11 cellular contexts compared by ENCODE assay signal in genomic region chr1:89659322-89660061, GRCh38. TPM values are rescaled to one million over a fixed set of nuclear protein-coding genes. Genes with fewer than 3 reads are reported as not detected.
DNase-seq lines count a peak whose midpoint lies in the region; ATAC-seq and TF ChIP-seq lines count a peak whose summit lies in the region.
"Had no signal": no experiment of that assay in that cellular context is flagged by ENCODE, and none has a peak within 500 bp of the region (broad histone marks: within the 10 kb centered on the region; RNA-seq: fewer than 3 reads in every experiment).

No MANE protein-coding gene starts in this region.

- H3K36me3 ChIP-seq in body of pancreas (replicated peaks in 1 of 2; ENCODE audit: insufficient read depth in 1 of 2, low read depth in 2 of 2): no peaks in the 10 kb centered on the region

- POLR2A ChIA-PET in activated CD8-positive, alpha-beta T cell treated with anti-CD3 and anti-CD28 coated beads for 36 hours (lab: Charles Lee): interaction anchor here (1.1 to 4.0 kb wide), 5 partner anchors 11 to 103 kb away, joined by 4 to 16 read pairs (median 5); no protein-coding TSS in a partner anchor

- TF ChIP-seq POLR2A in body of pancreas (IDR thresholded peaks at IDR 0.05): no peak

- peak; percentile 22 for ATAC-seq in activated CD8-positive, alpha-beta memory T cell treated with anti-CD3 and anti-CD28 coated beads, Interleukin-2, amount 10 ng/mL, durations not matched to agents 7 days and 5 days
- ATAC-seq in activated CD8-positive, alpha-beta T cell treated with anti-CD3 and anti-CD28 coated beads for 36 hours: peak; percentile 52
- no peak for ATAC-seq in stimulated activated memory B cell treated with anti-CD40 and anti-IgM and Interleukin-4, amounts not matched to agents 10 μg/mL and 1 μg/mL and 100 μg/mL, for 72 hours
- no peak for ATAC-seq in body of pancreas

- DNase-seq in activated CD8-positive, alpha-beta memory T cell treated with anti-CD3 and anti-CD28 coated beads, Interleukin-2, amount 10 ng/mL, durations not matched to agents 7 days and 5 days: no peak
- no peak for DNase-seq in activated CD8-positive, alpha-beta memory T cell treated with anti-CD3 and anti-CD28 coated beads, Interleukin-2, amount 50 U/mL, for 4 hours
- peak; percentile 41 for DNase-seq in activated CD8-positive, alpha-beta T cell treated with anti-CD3 and anti-CD28 coated beads for 36 hours
- DNase-seq in fibroblast of mammary gland (ENCODE audit: low read depth) (peak; percentile 44), NCI-H510A treated with DMSO at 0.1 percent for 48 hours (lab: John Stamatoyannopoulos, UW) (no peak), body of pancreas (no peak)
- no peak for DNase-seq in NK-92 treated with Interleukin-12 subunit alpha and Interleukin-12 subunit beta, amount 100 ng/mL, for 24 hours (lab: John Stamatoyannopoulos, UW)
- DNase-seq: GOT3, MM.1S, NCI-H2171 treated with DMSO at 0.1 percent for 48 hours had no signal

- H3K36me3 Mint-ChIP-seq in activated CD8-positive, alpha-beta memory T cell treated with anti-CD3 and anti-CD28 coated beads, Interleukin-2, amount 10 ng/mL, durations not matched to agents 7 days and 5 days: peaks cover 54% of the 10 kb centered on the region
- peaks cover 63% of the 10 kb centered on the region for H3K36me3 Mint-ChIP-seq in activated CD8-positive, alpha-beta T cell treated with anti-CD3 and anti-CD28 coated beads for 36 hours (ENCODE audit: low read depth)
- H3K36me3 Mint-ChIP-seq in stimulated activated memory B cell treated with anti-CD40 and anti-IgM and Interleukin-4, amounts not matched to agents 10 μg/mL and 1 μg/mL and 100 μg/mL, for 72 hours: peaks cover 40% of the 10 kb centered on the region

- H3K4me3 ChIP-seq in fibroblast of mammary gland (ENCODE audit: control insufficient read depth, low read depth, low read length) (no peak overlapping the region), body of pancreas (no peak overlapping the region)

- TF ChIP-seq CTCF in activated CD8-positive, alpha-beta T cell treated with anti-CD3 and anti-CD28 coated beads for 36 hours (IDR thresholded peaks at IDR 0.05): no peak
- TF ChIP-seq CTCF in fibroblast of mammary gland (conservative IDR thresholded peaks at IDR 0.05; ENCODE audit: control insufficient read depth, insufficient read depth, low read depth, low read length) (no peak), body of pancreas (IDR thresholded peaks at IDR 0.05) (no peak)

- H3K27ac ChIP-seq in body of pancreas: no peak overlapping the region

- intact Hi-C loops in activated CD8-positive, alpha-beta T cell treated with anti-CD3 and anti-CD28 coated beads for 36 hours (cut with micrococcal nuclease): loop anchor here (5.0 kb wide), 1 partner anchor 103 kb away; no protein-coding TSS in a partner anchor
- intact Hi-C loops in body of pancreas (cut with DNase I): no loop called here

- H3K4me3 Mint-ChIP-seq in activated CD8-positive, alpha-beta memory T cell treated with anti-CD3 and anti-CD28 coated beads, Interleukin-2, amount 10 ng/mL, durations not matched to agents 7 days and 5 days: no peak overlapping the region
- peak overlapping the region; percentile 7 for H3K4me3 Mint-ChIP-seq in activated CD8-positive, alpha-beta T cell treated with anti-CD3 and anti-CD28 coated beads for 36 hours
- H3K4me3 Mint-ChIP-seq in stimulated activated memory B cell treated with anti-CD40 and anti-IgM and Interleukin-4, amounts not matched to agents 10 μg/mL and 1 μg/mL and 100 μg/mL, for 72 hours: no peak overlapping the region

- CTCF ChIA-PET in activated CD8-positive, alpha-beta memory T cell treated with anti-CD3 and anti-CD28 coated beads, Interleukin-2, amount 10 ng/mL, durations not matched to agents 7 days and 5 days (lab: Charles Lee): interaction anchor here (0.7 to 4.4 kb wide), 8 partner anchors 11 to 105 kb away, joined by 3 to 24 read pairs (median 5); partner anchors contain the start of gene LRRC8C
- CTCF ChIA-PET in activated CD8-positive, alpha-beta T cell treated with anti-CD3 and anti-CD28 coated beads for 36 hours (lab: Charles Lee): interaction anchor here (0.8 to 7.6 kb wide), 10 partner anchors 10 to 176 kb away, joined by 3 to 58 read pairs (median 3); no protein-coding TSS in a partner anchor

- H3K9me3 ChIP-seq in body of pancreas: no peaks in the 10 kb centered on the region

- no peaks in the 10 kb centered on the region for H3K4me1 ChIP-seq in body of pancreas

- peaks cover 10% of the 10 kb centered on the region for H3K9me3 Mint-ChIP-seq in activated CD8-positive, alpha-beta memory T cell treated with anti-CD3 and anti-CD28 coated beads, Interleukin-2, amount 10 ng/mL, durations not matched to agents 7 days and 5 days (ENCODE audit: low read depth)
- H3K9me3 Mint-ChIP-seq in activated CD8-positive, alpha-beta T cell treated with anti-CD3 and anti-CD28 coated beads for 36 hours: peaks cover 20% of the 10 kb centered on the region
- H3K9me3 Mint-ChIP-seq in stimulated activated memory B cell treated with anti-CD40 and anti-IgM and Interleukin-4, amounts not matched to agents 10 μg/mL and 1 μg/mL and 100 μg/mL, for 72 hours: peaks cover 10% of the 10 kb centered on the region

- peak overlapping the region; percentile 80 for H3K27ac Mint-ChIP-seq in activated CD8-positive, alpha-beta memory T cell treated with anti-CD3 and anti-CD28 coated beads, Interleukin-2, amount 10 ng/mL, durations not matched to agents 7 days and 5 days
- peak overlapping the region; percentile 87 for H3K27ac Mint-ChIP-seq in activated CD8-positive, alpha-beta T cell treated with anti-CD3 and anti-CD28 coated beads for 36 hours
- peak overlapping the region; percentile 21 for H3K27ac Mint-ChIP-seq in stimulated activated memory B cell treated with anti-CD40 and anti-IgM and Interleukin-4, amounts not matched to agents 10 μg/mL and 1 μg/mL and 100 μg/mL, for 72 hours

- H3K4me1 Mint-ChIP-seq in activated CD8-positive, alpha-beta memory T cell treated with anti-CD3 and anti-CD28 coated beads, Interleukin-2, amount 10 ng/mL, durations not matched to agents 7 days and 5 days: peaks cover 85% of the 10 kb centered on the region
- H3K4me1 Mint-ChIP-seq in activated CD8-positive, alpha-beta T cell treated with anti-CD3 and anti-CD28 coated beads for 36 hours (ENCODE audit: low read depth): peaks cover 82% of the 10 kb centered on the region
- H3K4me1 Mint-ChIP-seq in stimulated activated memory B cell treated with anti-CD40 and anti-IgM and Interleukin-4, amounts not matched to agents 10 μg/mL and 1 μg/mL and 100 μg/mL, for 72 hours: peaks cover 58% of the 10 kb centered on the region

- 69 to 76% methylated on average over 4 of the region's 4 CpGs for WGBS in body of pancreas, 2 donors

- H3K27me3 ChIP-seq in body of pancreas: no peaks in the 10 kb centered on the region

- no peaks in the 10 kb centered on the region for H3K27me3 Mint-ChIP-seq in activated CD8-positive, alpha-beta memory T cell treated with anti-CD3 and anti-CD28 coated beads, Interleukin-2, amount 10 ng/mL, durations not matched to agents 7 days and 5 days
- no peaks in the 10 kb centered on the region for H3K27me3 Mint-ChIP-seq in activated CD8-positive, alpha-beta T cell treated with anti-CD3 and anti-CD28 coated beads for 36 hours
- no peaks in the 10 kb centered on the region for H3K27me3 Mint-ChIP-seq in stimulated activated memory B cell treated with anti-CD40 and anti-IgM and Interleukin-4, amounts not matched to agents 10 μg/mL and 1 μg/mL and 100 μg/mL, for 72 hours

RNA-seq across cellular contexts. Expression of gene LRRC8C, which starts 26.6 kb away (rescaled TPM):
- 10 to 100 TPM; 43.5 to 44.3 TPM for total RNA-seq in activated CD8-positive, alpha-beta memory T cell treated with anti-CD3 and anti-CD28 coated beads, Interleukin-2, amount 10 ng/mL, durations not matched to agents 7 days and 5 days
- 10 to 100 TPM; 34.4 to 37.4 TPM for total RNA-seq in activated CD8-positive, alpha-beta T cell treated with anti-CD3 and anti-CD28 coated beads for 36 hours
- total RNA-seq in body of pancreas: 1 to 10 TPM; 3.4 to 4.6 TPM

Comparison
In these comparisons a context has a peak if more than half of its experiments do, and no peak if none do; other contexts are left out.
1. ATAC-seq: peak in activated CD8-positive, alpha-beta memory T cell treated with anti-CD3 and anti-CD28 coated beads, Interleukin-2, amount 10 ng/mL, durations not matched to agents 7 days and 5 days (single experiment) and activated CD8-positive, alpha-beta T cell treated with anti-CD3 and anti-CD28 coated beads for 36 hours (single experiment); none in stimulated activated memory B cell treated with anti-CD40 and anti-IgM and Interleukin-4, amounts not matched to agents 10 μg/mL and 1 μg/mL and 100 μg/mL, for 72 hours (single experiment) and body of pancreas (single experiment).
2. DNase-seq: peak in activated CD8-positive, alpha-beta T cell treated with anti-CD3 and anti-CD28 coated beads for 36 hours (single experiment) and fibroblast of mammary gland (single experiment); none in activated CD8-positive, alpha-beta memory T cell treated with anti-CD3 and anti-CD28 coated beads, Interleukin-2, amount 10 ng/mL, durations not matched to agents 7 days and 5 days (single experiment), activated CD8-positive, alpha-beta memory T cell treated with anti-CD3 and anti-CD28 coated beads, Interleukin-2, amount 50 U/mL, for 4 hours (single experiment), NK-92 treated with Interleukin-12 subunit alpha and Interleukin-12 subunit beta, amount 100 ng/mL, for 24 hours (single experiment), NCI-H510A treated with DMSO at 0.1 percent for 48 hours (single experiment) and body of pancreas (0 of 4).
3. H3K27ac Mint-ChIP-seq: peak in every context shown above with its lines; median percentile 87 in activated CD8-positive, alpha-beta T cell treated with anti-CD3 and anti-CD28 coated beads for 36 hours; 80 in activated CD8-positive, alpha-beta memory T cell treated with anti-CD3 and anti-CD28 coated beads, Interleukin-2, amount 10 ng/mL, durations not matched to agents 7 days and 5 days; 21 in stimulated activated memory B cell treated with anti-CD40 and anti-IgM and Interleukin-4, amounts not matched to agents 10 μg/mL and 1 μg/mL and 100 μg/mL, for 72 hours.
4. RNA of gene LRRC8C, which starts 26.6 kb away (total RNA-seq): 43.5 to 44.3 TPM in activated CD8-positive, alpha-beta memory T cell treated with anti-CD3 and anti-CD28 coated beads, Interleukin-2, amount 10 ng/mL, durations not matched to agents 7 days and 5 days and 34.4 to 37.4 TPM in activated CD8-positive, alpha-beta T cell treated with anti-CD3 and anti-CD28 coated beads for 36 hours; 3.4 to 4.6 TPM in body of pancreas; every median in the first group is over 4 times any median in the second.